Comparison of ENCODE assay signal across 9 cellular contexts in the genomic region with DNA sequence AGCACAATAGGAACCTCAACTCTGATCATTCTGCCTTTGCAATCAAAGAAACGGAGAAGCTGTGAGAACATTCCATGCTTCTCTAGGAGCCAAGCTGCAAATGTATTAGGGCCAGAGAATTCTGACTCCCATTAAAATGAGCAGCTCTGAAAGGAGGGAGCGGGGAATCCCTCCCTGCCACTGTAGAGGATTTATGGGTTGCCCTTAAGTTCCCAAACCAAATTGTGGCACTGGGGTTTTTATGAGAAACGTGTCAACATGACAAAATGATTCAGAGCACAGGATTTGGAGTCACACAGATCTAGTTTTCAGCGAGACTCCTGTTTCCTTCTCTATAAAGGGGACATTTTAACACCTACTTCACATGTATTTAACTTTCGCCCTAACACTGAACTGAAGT.
DNase-seq lines count a peak whose midpoint lies in the region; ATAC-seq lines count a peak whose summit lies in the region.
"Had no signal": no experiment of that assay in that cellular context is flagged by ENCODE, and none has a peak within 500 bp of the region (broad histone marks: within the 10 kb centered on the region; RNA-seq: fewer than 3 reads in every experiment).

No MANE protein-coding gene starts in this region.

- no peak for ATAC-seq in activated CD4-positive, CD25-positive, alpha-beta regulatory T cell treated with anti-CD3 and anti-CD28 coated beads, Interleukin-2, amount 50 U/mL, for 24 hours

- peaks cover 7% of the 10 kb centered on the region for H3K36me3 Mint-ChIP-seq in activated naive CD8-positive, alpha-beta T cell

- H3K4me3 ChIP-seq in iPS-20b (ENCODE audit: low read length) (peak overlapping the region; percentile 81), stomach smooth muscle (ENCODE audit: low read length in 2 of 2) (peak overlapping the region; percentile 89 to 95)

- H3K9ac ChIP-seq in iPS-20b (ENCODE audit: low read depth, low read length), result no peak overlapping the region
- H3K9ac ChIP-seq in stomach smooth muscle (ENCODE audit: low read length in 2 of 2), result peak overlapping the region; percentile 0 to 99

- H3K9me3 Mint-ChIP-seq in activated naive CD8-positive, alpha-beta T cell (ENCODE audit: low read depth), result no peaks in the 10 kb centered on the region

- H3K27ac ChIP-seq in iPS-20b (ENCODE audit: low read length), result no peak overlapping the region
- H3K27ac ChIP-seq in stomach smooth muscle (ENCODE audit: low read length), result no peak overlapping the region
- H3K27ac ChIP-seq: 22Rv1 had no signal

- no peaks in the 10 kb centered on the region for H3K9me3 ChIP-seq in iPS-20b (ENCODE audit: insufficient read depth, low read depth, low read length)
- no peaks in the 10 kb centered on the region for H3K9me3 ChIP-seq in stomach smooth muscle (ENCODE audit: control insufficient read depth in 2 of 2, low read length in 2 of 2)

- no peaks in the 10 kb centered on the region for H3K27me3 Mint-ChIP-seq in activated naive CD8-positive, alpha-beta T cell

- peak overlapping the region; percentile 100 for H3K4me3 Mint-ChIP-seq in activated naive CD8-positive, alpha-beta T cell

- H3K4me1 ChIP-seq in iPS-20b (ENCODE audit: insufficient read depth, low read length) (peaks cover 11% of the 10 kb centered on the region), stomach smooth muscle (ENCODE audit: control insufficient read depth, insufficient read depth, low read length) (no peaks in the 10 kb centered on the region)

- peaks cover 69% of the 10 kb centered on the region for H3K4me1 Mint-ChIP-seq in activated naive CD8-positive, alpha-beta T cell (ENCODE audit: low read depth)

- H3K27me3 ChIP-seq in iPS-20b (ENCODE audit: insufficient read depth, low read length) (no peaks in the 10 kb centered on the region), stomach smooth muscle (ENCODE audit: control insufficient read depth in 1 of 2, insufficient read depth in 2 of 2, low read length in 2 of 2) (no peaks in the 10 kb centered on the region)

- peak in 2 of 3 experiments; percentile 4 to 24 for DNase-seq in NCI-H1417 (lab: John Stamatoyannopoulos, UW)
- DNase-seq in NCI-H1417 treated with DMSO at 0.1 percent for 48 hours (lab: John Stamatoyannopoulos, UW), result no peak
- DNase-seq in DMS114 treated with DMSO at 0.1 percent for 48 hours (lab: John Stamatoyannopoulos, UW; ENCODE audit: unreplicated experiment), result no peak
- DNase-seq in DMS79 treated with DMSO at 0.1 percent for 48 hours (lab: John Stamatoyannopoulos, UW), result no peak

- peak overlapping the region; percentile 99 for H3K27ac Mint-ChIP-seq in activated naive CD8-positive, alpha-beta T cell

- no peaks in the 10 kb centered on the region for H3K36me3 ChIP-seq in iPS-20b (ENCODE audit: insufficient read depth, low read depth, low read length)
- H3K36me3 ChIP-seq in stomach smooth muscle (ENCODE audit: control insufficient read depth in 2 of 2, insufficient read depth in 2 of 2, low read length in 2 of 2), result no peaks in the 10 kb centered on the region

Comparison
In these comparisons a context has a peak if more than half of its experiments do, and no peak if none do; other contexts are left out.
1. DNase-seq: peak in NCI-H1417 (2 of 3); none in NCI-H1417 treated with DMSO at 0.1 percent for 48 hours (single experiment), DMS114 treated with DMSO at 0.1 percent for 48 hours (single experiment) and DMS79 treated with DMSO at 0.1 percent for 48 hours (single experiment).